In the genomic region with DNA sequence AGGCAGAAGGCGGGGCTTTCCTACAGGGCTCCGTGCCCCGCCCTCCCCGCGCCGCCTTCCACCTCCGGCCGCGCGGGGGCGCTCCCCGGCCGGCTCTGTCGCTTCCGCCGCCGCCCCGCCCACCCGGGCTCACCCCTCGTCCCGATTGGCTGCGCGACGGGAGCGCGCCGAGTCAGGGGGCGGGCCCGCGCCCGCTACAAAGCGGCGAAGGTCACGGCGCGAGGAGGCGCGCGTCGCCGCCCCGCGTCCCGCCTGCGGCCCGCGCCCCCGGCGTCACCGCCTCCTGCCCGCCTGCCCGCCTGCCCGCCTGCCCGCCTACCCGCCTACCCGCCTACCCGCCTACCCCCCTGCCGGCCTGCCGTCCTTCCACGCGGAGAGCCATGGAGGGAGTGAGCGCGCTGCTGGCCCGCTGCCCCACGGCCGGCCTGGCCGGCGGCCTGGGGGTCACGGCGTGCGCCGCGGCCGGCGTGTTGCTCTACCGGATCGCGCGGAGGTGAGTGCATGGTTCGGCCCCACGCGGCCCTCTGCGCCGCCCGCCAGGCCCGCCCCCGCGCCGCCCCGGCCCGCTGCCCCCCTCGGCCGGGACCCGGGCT, we compare ENCODE assay signal across 8 cellular contexts. TPM values are rescaled to one million over a fixed set of nuclear protein-coding genes. Genes with fewer than 3 reads are reported as not detected.
DNase-seq lines count a peak whose midpoint lies in the region; ATAC-seq and TF ChIP-seq lines count a peak whose summit lies in the region.

A gene with protein sequence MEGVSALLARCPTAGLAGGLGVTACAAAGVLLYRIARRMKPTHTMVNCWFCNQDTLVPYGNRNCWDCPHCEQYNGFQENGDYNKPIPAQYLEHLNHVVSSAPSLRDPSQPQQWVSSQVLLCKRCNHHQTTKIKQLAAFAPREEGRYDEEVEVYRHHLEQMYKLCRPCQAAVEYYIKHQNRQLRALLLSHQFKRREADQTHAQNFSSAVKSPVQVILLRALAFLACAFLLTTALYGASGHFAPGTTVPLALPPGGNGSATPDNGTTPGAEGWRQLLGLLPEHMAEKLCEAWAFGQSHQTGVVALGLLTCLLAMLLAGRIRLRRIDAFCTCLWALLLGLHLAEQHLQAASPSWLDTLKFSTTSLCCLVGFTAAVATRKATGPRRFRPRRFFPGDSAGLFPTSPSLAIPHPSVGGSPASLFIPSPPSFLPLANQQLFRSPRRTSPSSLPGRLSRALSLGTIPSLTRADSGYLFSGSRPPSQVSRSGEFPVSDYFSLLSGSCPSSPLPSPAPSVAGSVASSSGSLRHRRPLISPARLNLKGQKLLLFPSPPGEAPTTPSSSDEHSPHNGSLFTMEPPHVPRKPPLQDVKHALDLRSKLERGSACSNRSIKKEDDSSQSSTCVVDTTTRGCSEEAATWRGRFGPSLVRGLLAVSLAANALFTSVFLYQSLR (plus strand): TSS at position 361 of the 593 bp plus-strand sequence. CDS start 20 bp downstream, at position 381.

- peaks cover 0 to 2% (median 0%) of the 10 kb centered on the region in 4 donors for H3K36me3 ChIP-seq in liver (ENCODE audit: control insufficient read depth in 4 of 4, insufficient read depth in 3 of 4, low read depth in 1 of 4, low read length in 3 of 4)

- peak in 1 of 2 donors; percentile 29 for TF ChIP-seq RAD21 in liver (IDR thresholded peaks at IDR 0.05)

- H3K4me3 ChIP-seq in liver (ENCODE audit: low read depth in 1 of 3, low read length in 3 of 3) = peak within 1 kb of the TSS; percentile 59 to 89 (median 63)

- under 1% methylated on average over 94 of the region's 94 CpGs for WGBS in liver

- peak; percentile 80 for DNase-seq in AML-193 (lab: John Stamatoyannopoulos, UW)
- DNase-seq in NCI-H460 (ENCODE audit: extremely low read depth, low read depth) = peak; percentile 83
- DNase-seq in activated CD4-positive, alpha-beta T cell treated with anti-CD3 and anti-CD28 coated beads, Interleukin-2, amount 10 ng/mL, durations not matched to agents 7 days and 5 days = peak; percentile 92
- DNase-seq in stimulated activated CD4-positive, alpha-beta T cell treated with anti-CD3 and anti-CD28 coated beads, Interleukin-4, amount 100 ng/mL, for 1 hour = peak; percentile 95

- CTCF ChIA-PET in activated CD4-positive, alpha-beta T cell treated with anti-CD3 and anti-CD28 coated beads, Interleukin-2, amount 10 ng/mL, durations not matched to agents 7 days and 5 days (lab: Charles Lee) = interaction anchor here (0.9 to 1.8 kb wide), 7 partner anchors 9 to 150 kb away, joined by 3 to 10 read pairs (median 4); no protein-coding TSS in a partner anchor

- no peaks in the 10 kb centered on the region for H3K27me3 Mint-ChIP-seq in activated CD4-positive, alpha-beta T cell treated with anti-CD3 and anti-CD28 coated beads, Interleukin-2, amount 10 ng/mL, durations not matched to agents 7 days and 5 days
- peaks cover 6% of the 10 kb centered on the region for H3K27me3 Mint-ChIP-seq in dendritic cell treated with granulocyte-macrophage colony-stimulating factor and Interleukin-4, amounts not matched to agents 40 ng/mL and 50 ng/mL, for 4 days

- H3K27ac Mint-ChIP-seq in activated CD4-positive, alpha-beta T cell treated with anti-CD3 and anti-CD28 coated beads, Interleukin-2, amount 10 ng/mL, durations not matched to agents 7 days and 5 days = peak within 1 kb of the TSS; percentile 84
- H3K27ac Mint-ChIP-seq in dendritic cell treated with granulocyte-macrophage colony-stimulating factor and Interleukin-4, amounts not matched to agents 40 ng/mL and 50 ng/mL, for 4 days = peak within 1 kb of the TSS; percentile 33

- no peaks in the 10 kb centered on the region for H3K27me3 ChIP-seq in liver (ENCODE audit: control insufficient read depth in 4 of 4, insufficient read depth in 4 of 4, low read length in 3 of 4)

- no peaks in the 10 kb centered on the region for H3K9me3 Mint-ChIP-seq in activated CD4-positive, alpha-beta T cell treated with anti-CD3 and anti-CD28 coated beads, Interleukin-2, amount 10 ng/mL, durations not matched to agents 7 days and 5 days
- H3K9me3 Mint-ChIP-seq in dendritic cell treated with granulocyte-macrophage colony-stimulating factor and Interleukin-4, amounts not matched to agents 40 ng/mL and 50 ng/mL, for 4 days = no peaks in the 10 kb centered on the region

- no peaks in the 10 kb centered on the region for H3K9me3 ChIP-seq in liver (ENCODE audit: control insufficient read depth in 4 of 4, low read length in 3 of 4)

- peaks cover 40% of the 10 kb centered on the region for H3K4me1 Mint-ChIP-seq in activated CD4-positive, alpha-beta T cell treated with anti-CD3 and anti-CD28 coated beads, Interleukin-2, amount 10 ng/mL, durations not matched to agents 7 days and 5 days
- H3K4me1 Mint-ChIP-seq in dendritic cell treated with granulocyte-macrophage colony-stimulating factor and Interleukin-4, amounts not matched to agents 40 ng/mL and 50 ng/mL, for 4 days (ENCODE audit: low read depth) = peaks cover 53% of the 10 kb centered on the region

- H3K27ac ChIP-seq in liver (ENCODE audit: low read depth in 1 of 2, low read length in 2 of 2) = no peak within 1 kb of the TSS

- intact Hi-C loops in dendritic cell treated with granulocyte-macrophage colony-stimulating factor and Interleukin-4, amounts not matched to agents 40 ng/mL and 50 ng/mL, for 4 days (cut with micrococcal nuclease) = no loop called here

- POLR2A ChIA-PET in activated CD4-positive, alpha-beta T cell treated with anti-CD3 and anti-CD28 coated beads, Interleukin-2, amount 10 ng/mL, durations not matched to agents 7 days and 5 days (lab: Charles Lee) = no interaction called here

- peak within 1 kb of the TSS in 1 of 2 donors; percentile 67 for H3K9ac ChIP-seq in liver (ENCODE audit: low read depth in 1 of 2, low read length in 2 of 2)

- H3K4me1 ChIP-seq in liver (ENCODE audit: control insufficient read depth in 4 of 4, insufficient read depth in 4 of 4, low read length in 3 of 4) = peaks cover 4 to 15% (median 11%) of the 10 kb centered on the region in 4 donors

- TF ChIP-seq CTCF in liver (IDR thresholded peaks at IDR 0.05; ENCODE audit: low read depth, low read length, missing input control) = peak; percentile 82

- H3K36me3 Mint-ChIP-seq in activated CD4-positive, alpha-beta T cell treated with anti-CD3 and anti-CD28 coated beads, Interleukin-2, amount 10 ng/mL, durations not matched to agents 7 days and 5 days (ENCODE audit: low read depth) = peaks cover 2% of the 10 kb centered on the region
- H3K36me3 Mint-ChIP-seq in dendritic cell treated with granulocyte-macrophage colony-stimulating factor and Interleukin-4, amounts not matched to agents 40 ng/mL and 50 ng/mL, for 4 days (ENCODE audit: low read depth) = no peaks in the 10 kb centered on the region

- ATAC-seq in GM19035 (IDR thresholded peaks at IDR 0.05; ENCODE audit: unreplicated experiment) (peak; percentile 84), HG03354 (IDR thresholded peaks at IDR 0.05; ENCODE audit: poor library complexity, severe bottlenecking, unreplicated experiment) (peak; percentile 72)

- peak within 1 kb of the TSS; percentile 79 for H3K4me3 Mint-ChIP-seq in activated CD4-positive, alpha-beta T cell treated with anti-CD3 and anti-CD28 coated beads, Interleukin-2, amount 10 ng/mL, durations not matched to agents 7 days and 5 days
- peak within 1 kb of the TSS; percentile 71 for H3K4me3 Mint-ChIP-seq in dendritic cell treated with granulocyte-macrophage colony-stimulating factor and Interleukin-4, amounts not matched to agents 40 ng/mL and 50 ng/mL, for 4 days

TF ChIP-seq in liver, 16 proteins besides CTCF, POLR2A, EP300 and RAD21 (continues in another document):
- TF ChIP-seq, protein P1, sequence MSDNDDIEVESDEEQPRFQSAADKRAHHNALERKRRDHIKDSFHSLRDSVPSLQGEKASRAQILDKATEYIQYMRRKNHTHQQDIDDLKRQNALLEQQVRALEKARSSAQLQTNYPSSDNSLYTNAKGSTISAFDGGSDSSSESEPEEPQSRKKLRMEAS (IDR thresholded peaks at IDR 0.05) = no peak
- TF ChIP-seq EGR1 (IDR thresholded peaks at IDR 0.05; ENCODE audit: low read depth in 2 of 2) (no peak), RXRA (IDR thresholded peaks at IDR 0.05) (no peak), FOXA1 (IDR thresholded peaks at IDR 0.05) (no peak), FOXA2 (IDR thresholded peaks at IDR 0.05) (no peak), JUND (IDR thresholded peaks at IDR 0.05) (no peak), NR2F2 (IDR thresholded peaks at IDR 0.05) (no peak), SP1 (IDR thresholded peaks at IDR 0.05) (no peak), YY1 (IDR thresholded peaks at IDR 0.05) (no peak), HNF4G (IDR thresholded peaks at IDR 0.05) (no peak), GABPA (IDR thresholded peaks at IDR 0.05 in 1 of 2, conservative IDR thresholded peaks at IDR 0.05 in 1 of 2) (no peak), TAF1 (conservative IDR thresholded peaks at IDR 0.05) (no peak)
- TF ChIP-seq, protein P2, sequence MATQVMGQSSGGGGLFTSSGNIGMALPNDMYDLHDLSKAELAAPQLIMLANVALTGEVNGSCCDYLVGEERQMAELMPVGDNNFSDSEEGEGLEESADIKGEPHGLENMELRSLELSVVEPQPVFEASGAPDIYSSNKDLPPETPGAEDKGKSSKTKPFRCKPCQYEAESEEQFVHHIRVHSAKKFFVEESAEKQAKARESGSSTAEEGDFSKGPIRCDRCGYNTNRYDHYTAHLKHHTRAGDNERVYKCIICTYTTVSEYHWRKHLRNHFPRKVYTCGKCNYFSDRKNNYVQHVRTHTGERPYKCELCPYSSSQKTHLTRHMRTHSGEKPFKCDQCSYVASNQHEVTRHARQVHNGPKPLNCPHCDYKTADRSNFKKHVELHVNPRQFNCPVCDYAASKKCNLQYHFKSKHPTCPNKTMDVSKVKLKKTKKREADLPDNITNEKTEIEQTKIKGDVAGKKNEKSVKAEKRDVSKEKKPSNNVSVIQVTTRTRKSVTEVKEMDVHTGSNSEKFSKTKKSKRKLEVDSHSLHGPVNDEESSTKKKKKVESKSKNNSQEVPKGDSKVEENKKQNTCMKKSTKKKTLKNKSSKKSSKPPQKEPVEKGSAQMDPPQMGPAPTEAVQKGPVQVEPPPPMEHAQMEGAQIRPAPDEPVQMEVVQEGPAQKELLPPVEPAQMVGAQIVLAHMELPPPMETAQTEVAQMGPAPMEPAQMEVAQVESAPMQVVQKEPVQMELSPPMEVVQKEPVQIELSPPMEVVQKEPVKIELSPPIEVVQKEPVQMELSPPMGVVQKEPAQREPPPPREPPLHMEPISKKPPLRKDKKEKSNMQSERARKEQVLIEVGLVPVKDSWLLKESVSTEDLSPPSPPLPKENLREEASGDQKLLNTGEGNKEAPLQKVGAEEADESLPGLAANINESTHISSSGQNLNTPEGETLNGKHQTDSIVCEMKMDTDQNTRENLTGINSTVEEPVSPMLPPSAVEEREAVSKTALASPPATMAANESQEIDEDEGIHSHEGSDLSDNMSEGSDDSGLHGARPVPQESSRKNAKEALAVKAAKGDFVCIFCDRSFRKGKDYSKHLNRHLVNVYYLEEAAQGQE (IDR thresholded peaks at IDR 0.05) = no peak

RNA-seq across cellular contexts. Expression of the gene that starts here (rescaled TPM):
- total RNA-seq in NCI-H460 (2014; rRNA removed; shearing (Covaris generic)) = 2.2 and 2.8 TPM in 2 replicates
- polyA plus RNA-seq in NCI-H460 (2014; cell fraction: nucleus; rRNA removed) = 9.8 and 16.5 TPM in 2 replicates
- 10 to 100 TPM; 17.1 to 17.9 TPM for total RNA-seq in activated CD4-positive, alpha-beta T cell treated with anti-CD3 and anti-CD28 coated beads, Interleukin-2, amount 10 ng/mL, durations not matched to agents 7 days and 5 days
- 1 to 10 TPM; 2.9 to 3.5 TPM for total RNA-seq in liver
- polyA plus RNA-seq in liver = 1 to 10 TPM; 1.5 to 2.8 TPM
